Comparison of ENCODE assay signal across 8 cellular contexts in genomic region chr3:177358968-177359600, GRCh38.
DNase-seq lines count a peak whose midpoint lies in the region; ATAC-seq and TF ChIP-seq lines count a peak whose summit lies in the region.

No MANE protein-coding gene starts in this region.

- no peaks in the 10 kb centered on the region for H3K27me3 ChIP-seq in HUES6 (ENCODE audit: control insufficient read depth, insufficient read depth, low read length)

- no peaks in the 10 kb centered on the region for H3K36me3 Mint-ChIP-seq in activated naive CD4-positive, alpha-beta T cell treated with anti-CD3 and anti-CD28 coated beads, Interleukin-2, amount 50 U/mL, for 24 hours

- DNase-seq in A172 (ENCODE audit: low spot score) = peak; percentile 58
- peak; percentile 48 for DNase-seq in RWPE1 (ENCODE audit: low spot score)
- DNase-seq in left cardiac atrium = peak; percentile 53
- DNase-seq in renal cortical epithelial cell (ENCODE audit: low read depth) = peak; percentile 55
- no peak for DNase-seq in NCI-H226

- peak overlapping the region; percentile 49 for H3K4me3 ChIP-seq in HUES6 (ENCODE audit: low read depth, low read length)

- no peak for TF ChIP-seq CTCF in RWPE1 (conservative IDR thresholded peaks at IDR 0.05; ENCODE audit: low read depth)

- intact Hi-C loops in left cardiac atrium (cut with DNase I) = loop anchor here (1.0 to 10.0 kb wide), 4 partner anchors 162 to 307 kb away; partner anchors contain the start of gene TBL1XR1 (in 2 of the 2)

- CTCF ChIA-PET in RWPE1 (lab: Yijun Ruan, JAX) = interaction anchor here (0.6 to 1.2 kb wide), 2 partner anchors 238 to 309 kb away, joined by 4 read pairs; no protein-coding TSS in a partner anchor

- peaks cover 57% of the 10 kb centered on the region for H3K4me1 ChIP-seq in HUES6 (ENCODE audit: control insufficient read depth, insufficient read depth, low read length)

- H3K4me3 Mint-ChIP-seq in activated naive CD4-positive, alpha-beta T cell treated with anti-CD3 and anti-CD28 coated beads, Interleukin-2, amount 50 U/mL, for 24 hours = peak overlapping the region; percentile 90

- peak overlapping the region; percentile 98 for H3K27ac Mint-ChIP-seq in activated naive CD4-positive, alpha-beta T cell treated with anti-CD3 and anti-CD28 coated beads, Interleukin-2, amount 50 U/mL, for 24 hours

- H3K27ac ChIP-seq in HUES6 (ENCODE audit: low read depth, low read length) (peak overlapping the region; percentile 94; the same call in 1 of the 2 replicates), RWPE1 (peak overlapping the region; percentile 78)

- no peaks in the 10 kb centered on the region for H3K27me3 Mint-ChIP-seq in activated naive CD4-positive, alpha-beta T cell treated with anti-CD3 and anti-CD28 coated beads, Interleukin-2, amount 50 U/mL, for 24 hours

- no peaks in the 10 kb centered on the region for H3K9me3 ChIP-seq in HUES6 (ENCODE audit: control insufficient read depth, insufficient read depth, low read depth, low read length)

- peaks cover 58% of the 10 kb centered on the region for H3K4me1 Mint-ChIP-seq in activated naive CD4-positive, alpha-beta T cell treated with anti-CD3 and anti-CD28 coated beads, Interleukin-2, amount 50 U/mL, for 24 hours

- no peaks in the 10 kb centered on the region for H3K9me3 Mint-ChIP-seq in activated naive CD4-positive, alpha-beta T cell treated with anti-CD3 and anti-CD28 coated beads, Interleukin-2, amount 50 U/mL, for 24 hours

- ATAC-seq in GM19043 (IDR thresholded peaks at IDR 0.05; ENCODE audit: low read depth, unreplicated experiment) (peak; percentile 4), left cardiac atrium (peak; percentile 9 to 10)

- H3K9ac ChIP-seq in HUES6 (ENCODE audit: low read length) = peak overlapping the region; percentile 85

- POLR2A ChIA-PET in RWPE1 (lab: Yijun Ruan, JAX; ENCODE audit: low non-redundant PET) = no interaction called here

- no peaks in the 10 kb centered on the region for H3K36me3 ChIP-seq in HUES6 (ENCODE audit: control insufficient read depth, insufficient read depth, low read length)
